Comparison of ENCODE assay signal across 1 cellular context in the genomic region with DNA sequence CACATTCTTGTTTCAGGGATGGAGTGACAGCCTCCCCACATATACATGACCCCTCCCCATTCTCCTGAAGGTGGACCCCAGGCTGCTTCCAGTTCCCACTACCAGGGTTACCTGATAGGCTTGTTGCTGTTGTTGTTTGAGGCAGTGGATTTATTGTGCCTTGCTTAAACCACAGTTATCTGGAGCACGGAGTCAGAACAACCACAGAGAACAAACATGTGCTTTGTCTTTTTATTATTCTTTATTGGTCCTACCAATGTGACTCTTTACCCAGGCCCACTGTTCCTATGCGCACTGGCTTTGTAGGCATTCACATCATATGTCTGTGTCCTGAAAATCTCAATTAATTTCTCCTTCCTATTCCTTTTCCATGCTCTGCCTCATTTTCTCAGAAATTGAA.
TF ChIP-seq lines count a peak whose summit lies in the region.

No MANE protein-coding gene starts in this region.

TF ChIP-seq in HepG2, 621 proteins besides CTCF, POLR2A, EP300 and RAD21:
- TF ChIP-seq SKIL (CRISPR knock-in tag; IDR thresholded peaks at IDR 0.05; ENCODE audit: borderline replicate concordance) (no peak), HNRNPUL1 (IDR thresholded peaks at IDR 0.05; ENCODE audit: low read depth, low read length) (no peak), NR2C2 (CRISPR knock-in tag; IDR thresholded peaks at IDR 0.05; ENCODE audit: borderline replicate concordance) (no peak), ESRRA (CRISPR knock-in tag; IDR thresholded peaks at IDR 0.05; ENCODE audit: low read depth) (no peak), KDM4B (CRISPR knock-in tag; IDR thresholded peaks at IDR 0.05) (no peak), SP1 (IDR thresholded peaks at IDR 0.05) (no peak), SP1 (CRISPR knock-in tag; IDR thresholded peaks at IDR 0.05) (no peak), ZFY (CRISPR knock-in tag; IDR thresholded peaks at IDR 0.05) (no peak), NFE2L1 (CRISPR knock-in tag; IDR thresholded peaks at IDR 0.05; ENCODE audit: borderline replicate concordance) (no peak), DMAP1 (CRISPR knock-in tag; IDR thresholded peaks at IDR 0.05) (no peak), ZNF547 (CRISPR knock-in tag; IDR thresholded peaks at IDR 0.05) (no peak), MTA1 (CRISPR knock-in tag; IDR thresholded peaks at IDR 0.05; ENCODE audit: borderline replicate concordance) (no peak), ZKSCAN1 (IDR thresholded peaks at IDR 0.05; ENCODE audit: low read length) (no peak), ZNF24 (IDR thresholded peaks at IDR 0.05) (no peak), RFX1 (IDR thresholded peaks at IDR 0.05) (no peak), ZKSCAN8 (CRISPR knock-in tag; IDR thresholded peaks at IDR 0.05; ENCODE audit: borderline replicate concordance) (no peak), HHEX (CRISPR knock-in tag; IDR thresholded peaks at IDR 0.05) (no peak), GFI1 (CRISPR knock-in tag; IDR thresholded peaks at IDR 0.05; ENCODE audit: borderline replicate concordance) (no peak), KAT8 (CRISPR knock-in tag; IDR thresholded peaks at IDR 0.05) (no peak)
- TF ChIP-seq, protein P1, sequence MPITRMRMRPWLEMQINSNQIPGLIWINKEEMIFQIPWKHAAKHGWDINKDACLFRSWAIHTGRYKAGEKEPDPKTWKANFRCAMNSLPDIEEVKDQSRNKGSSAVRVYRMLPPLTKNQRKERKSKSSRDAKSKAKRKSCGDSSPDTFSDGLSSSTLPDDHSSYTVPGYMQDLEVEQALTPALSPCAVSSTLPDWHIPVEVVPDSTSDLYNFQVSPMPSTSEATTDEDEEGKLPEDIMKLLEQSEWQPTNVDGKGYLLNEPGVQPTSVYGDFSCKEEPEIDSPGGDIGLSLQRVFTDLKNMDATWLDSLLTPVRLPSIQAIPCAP (CRISPR knock-in tag; IDR thresholded peaks at IDR 0.05; ENCODE audit: low read depth), result no peak
